In the genomic region with DNA sequence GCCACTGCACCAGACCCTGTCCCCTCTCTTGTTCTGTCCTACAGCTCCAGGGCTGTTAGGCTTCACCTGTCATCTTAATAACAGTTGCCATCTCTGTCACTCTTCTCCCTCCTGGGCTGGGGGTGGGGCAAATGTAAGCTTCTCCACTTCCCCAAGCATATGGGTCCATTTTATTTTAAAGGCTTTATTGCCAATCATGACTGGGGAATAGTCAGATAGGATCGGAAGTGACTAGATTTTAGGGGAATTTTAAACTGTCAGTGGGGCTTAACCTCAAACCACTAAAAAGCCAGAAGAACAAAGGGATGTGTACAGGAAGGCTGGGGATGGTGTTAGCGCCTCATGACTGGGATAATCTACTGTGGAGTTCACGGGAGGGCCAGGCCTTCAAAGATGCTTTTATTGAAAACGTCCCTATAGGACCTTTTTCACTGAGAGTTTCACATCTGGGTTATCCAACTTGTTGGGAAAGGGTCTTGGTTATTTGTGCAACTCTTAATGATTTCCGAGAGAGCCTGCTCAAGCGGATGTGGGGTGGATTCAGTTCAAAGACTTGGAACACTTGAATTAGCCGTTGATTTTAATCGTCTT, we compare ENCODE assay signal across 10 cellular contexts. TPM values are rescaled to one million over a fixed set of nuclear protein-coding genes. Genes with fewer than 3 reads are reported as not detected.
DNase-seq lines count a peak whose midpoint lies in the region; ATAC-seq and TF ChIP-seq lines count a peak whose summit lies in the region.
"Had no signal": no experiment of that assay in that cellular context is flagged by ENCODE, and none has a peak within 500 bp of the region (broad histone marks: within the 10 kb centered on the region; RNA-seq: fewer than 3 reads in every experiment).

No MANE protein-coding gene starts in this region.

- ATAC-seq in right lobe of liver (no peak), gastrocnemius medialis (no peak)

- H3K27ac ChIP-seq in right lobe of liver, result no peak overlapping the region
- no peak overlapping the region for H3K27ac ChIP-seq in gastrocnemius medialis
- H3K27ac ChIP-seq: parathyroid adenoma had no signal

- no peak for TF ChIP-seq POLR2A in right lobe of liver (IDR thresholded peaks at IDR 0.05)
- TF ChIP-seq POLR2A in gastrocnemius medialis (IDR thresholded peaks at IDR 0.05), result no peak

- TF ChIP-seq CTCF in fibroblast of mammary gland (conservative IDR thresholded peaks at IDR 0.05; ENCODE audit: control insufficient read depth, insufficient read depth, low read depth, low read length) (no peak), GM13977 (IDR thresholded peaks at IDR 0.05; ENCODE audit: extremely low read depth, insufficient read depth, missing control alignments) (no peak), right lobe of liver (IDR thresholded peaks at IDR 0.05) (no peak), gastrocnemius medialis (IDR thresholded peaks at IDR 0.05 in 4 of 5, conservative IDR thresholded peaks at IDR 0.05 in 1 of 5) (no peak)

- in situ Hi-C loops in GM13977 (cut with MboI; ENCODE audit: low pct_unique_long_range_greater_than_20kb, low sequenced_read_pairs, unreplicated experiment) (no loop called here), gastrocnemius medialis (cut with MboI; ENCODE audit: low sequenced_read_pairs in 4 of 4) (no loop called here)

- intact Hi-C loops in right lobe of liver (cut with DNase I), result no loop called here
- intact Hi-C loops in gastrocnemius medialis (cut with DNase I; ENCODE audit: low total_unique reads), result no loop called here

- peak; percentile 35 for DNase-seq in activated naive CD4-positive, alpha-beta T cell treated with Interleukin-2 at 50 U/mL for 16 hours
- DNase-seq in activated naive CD4-positive, alpha-beta T cell (lab: John Stamatoyannopoulos, UW), result no peak
- DNase-seq in activated CD4-positive, alpha-beta T cell treated with anti-CD3 and anti-CD28 coated beads for 4 hours, result peak; percentile 43 to 48
- peak; percentile 62 for DNase-seq in fibroblast of mammary gland (ENCODE audit: low read depth)
- DNase-seq in GM13977 (ENCODE audit: low spot score), result no peak
- DNase-seq in right lobe of liver, result no peak
- no peak for DNase-seq in gastrocnemius medialis
- DNase-seq in NCI-H2029 treated with DMSO at 0.1 percent for 48 hours (lab: John Stamatoyannopoulos, UW), result no peak
- DNase-seq: NCI-H1417 treated with DMSO at 0.1 percent for 48 hours had no signal

- no peaks in the 10 kb centered on the region for H3K4me1 ChIP-seq in right lobe of liver
- peaks cover 0 to 11% of the 10 kb centered on the region in 2 donors for H3K4me1 ChIP-seq in gastrocnemius medialis
- H3K4me1 ChIP-seq: parathyroid adenoma had no signal

- H3K9me3 ChIP-seq in right lobe of liver, result no peaks in the 10 kb centered on the region
- no peaks in the 10 kb centered on the region for H3K9me3 ChIP-seq in gastrocnemius medialis

- no peaks in the 10 kb centered on the region for H3K27me3 ChIP-seq in right lobe of liver
- no peaks in the 10 kb centered on the region for H3K27me3 ChIP-seq in gastrocnemius medialis

- H3K36me3 ChIP-seq in right lobe of liver (no peaks in the 10 kb centered on the region), gastrocnemius medialis (no peaks in the 10 kb centered on the region)

- H3K4me3 ChIP-seq in fibroblast of mammary gland (ENCODE audit: control insufficient read depth, low read depth, low read length), result no peak overlapping the region
- H3K4me3 ChIP-seq in right lobe of liver, result no peak overlapping the region
- no peak overlapping the region for H3K4me3 ChIP-seq in gastrocnemius medialis

- WGBS in right lobe of liver (ENCODE audit: insufficient coverage, low coverage, low lambda C conversion rate, missing lambda C conversion rate), result 69% methylated on average over 7 of the region's 8 CpGs

RNA-seq across cellular contexts. Expression of gene CHST11, which starts 41.6 kb away (rescaled TPM):
- total RNA-seq in right lobe of liver (10 to 100 TPM in 1 of 6 experiments, 1 to 10 TPM in 4, under 1 TPM in 1; 0.57 to 10.4 (median 3.5) TPM), gastrocnemius medialis (1 to 10 TPM in 3 of 4 donors, under 1 TPM in 1; 0.17 to 2.1 (median 1.4) TPM)

Comparison
In these comparisons a context has a peak if more than half of its experiments do, and no peak if none do; other contexts are left out.
1. DNase-seq: peak in activated naive CD4-positive, alpha-beta T cell treated with Interleukin-2 at 50 U/mL for 16 hours (single experiment), activated CD4-positive, alpha-beta T cell treated with anti-CD3 and anti-CD28 coated beads for 4 hours (2 of 2) and fibroblast of mammary gland (single experiment); none in activated naive CD4-positive, alpha-beta T cell (0 of 4), GM13977 (single experiment), right lobe of liver (0 of 3), gastrocnemius medialis (0 of 2) and NCI-H2029 treated with DMSO at 0.1 percent for 48 hours (single experiment).